ENCODE assay signal across 17 cellular contexts in the genomic region with DNA sequence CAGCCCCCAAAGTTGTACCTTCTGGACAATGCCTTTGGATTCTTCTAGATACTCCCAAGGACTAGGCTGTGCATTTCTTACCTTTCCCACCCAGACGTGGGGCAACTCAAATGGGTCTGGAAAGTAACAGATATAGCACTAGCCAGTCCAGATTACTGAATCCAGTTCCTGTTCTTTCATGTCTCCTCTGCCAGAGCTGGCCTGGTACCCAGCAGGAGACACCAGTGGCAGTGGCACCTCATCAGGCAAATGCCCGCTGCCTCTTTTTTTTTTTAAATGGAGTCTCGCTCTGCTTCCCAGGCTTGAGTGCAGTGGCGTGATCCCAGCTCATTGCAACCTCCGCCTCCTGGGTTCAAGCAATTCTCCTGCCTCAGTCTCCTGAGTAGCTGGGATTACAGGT. TPM values are rescaled to one million over a fixed set of nuclear protein-coding genes. Genes with fewer than 3 reads are reported as not detected.
DNase-seq lines count a peak whose midpoint lies in the region; ATAC-seq and TF ChIP-seq lines count a peak whose summit lies in the region.
"Had no signal": no experiment of that assay in that cellular context is flagged by ENCODE, and none has a peak within 500 bp of the region (broad histone marks: within the 10 kb centered on the region; RNA-seq: fewer than 3 reads in every experiment).

No MANE protein-coding gene starts in this region.

- intact Hi-C loops in sciatic nerve (cut with DNase I) = no loop called here

- no peaks in the 10 kb centered on the region for H3F3A ChIP-seq in GM23338 (replicated peaks; ENCODE audit: low read depth)

- H3K36me3 ChIP-seq in GM23338 (ENCODE audit: insufficient read depth) = no peaks in the 10 kb centered on the region
- H3K36me3 ChIP-seq in brain microvascular endothelial cell (replicated peaks) = no peaks in the 10 kb centered on the region
- H3K36me3 ChIP-seq: BE2C had no signal

- no peaks in the 10 kb centered on the region for H3K4me1 Mint-ChIP-seq in GM23338

- no peaks in the 10 kb centered on the region for H3K79me2 ChIP-seq in GM23338 (replicated peaks; ENCODE audit: insufficient read depth)

- H3K4me3 ChIP-seq in GM23338 (no peak overlapping the region), brain microvascular endothelial cell (ENCODE audit: low read depth, low read length) (no peak overlapping the region)
- H3K4me3 ChIP-seq: A549 had no signal

- no peak for TF ChIP-seq CTCF in GM23338 (conservative IDR thresholded peaks at IDR 0.05; ENCODE audit: low read depth in 2 of 2)
- TF ChIP-seq CTCF in brain microvascular endothelial cell (IDR thresholded peaks at IDR 0.05; ENCODE audit: low read depth, low read length, missing control alignments) = no peak

- H2AFZ ChIP-seq in GM23338 = no peak overlapping the region

- H3K4me2 ChIP-seq in GM23338 = no peak overlapping the region
- H3K4me2 ChIP-seq: A549 had no signal

- no peak overlapping the region for H3K27ac Mint-ChIP-seq in GM23338
- H3K27ac Mint-ChIP-seq: CD4-positive, alpha-beta memory T cell had no signal

- no peaks in the 10 kb centered on the region for H3K27me3 ChIP-seq in GM23338 (ENCODE audit: insufficient read depth)
- no peaks in the 10 kb centered on the region for H3K27me3 ChIP-seq in brain microvascular endothelial cell (replicated peaks)
- H3K27me3 ChIP-seq: BE2C had no signal

- H3K9me3 Mint-ChIP-seq in GM23338 = no peaks in the 10 kb centered on the region
- H3K9me3 Mint-ChIP-seq: CD4-positive, alpha-beta memory T cell had no signal

- H3K27me3 Mint-ChIP-seq in GM23338 (ENCODE audit: insufficient read depth, low read depth, poor library complexity) = peaks cover 3% of the 10 kb centered on the region
- H3K27me3 Mint-ChIP-seq: CD4-positive, alpha-beta memory T cell had no signal

- no peak for DNase-seq in GM23338 (ENCODE audit: low spot score)
- DNase-seq in NCI-H69 (lab: John Stamatoyannopoulos, UW) = peak; percentile 19
- peak; percentile 19 for DNase-seq in cerebellum (ENCODE audit: low spot score)
- DNase-seq in sciatic nerve (ENCODE audit: low spot score) = no peak
- no peak for DNase-seq in GM19240 (ENCODE audit: insufficient read length, low spot score)
- no peak for DNase-seq in NCI-H2171 (lab: John Stamatoyannopoulos, UW)
- DNase-seq in activated CD4-positive, alpha-beta T cell treated with anti-CD3 and anti-CD28 coated beads, Interleukin-2, amount 50 U/mL, for 1 hour = no peak
- DNase-seq in brain microvascular endothelial cell = no peak
- DNase-seq: BE2C; CD4-positive, alpha-beta memory T cell; DMS79; H7; IMR-90; KBM-7 had no signal

- no peaks in the 10 kb centered on the region for H3K9me2 ChIP-seq in GM23338 (ENCODE audit: insufficient read depth)

- in situ Hi-C loops in brain microvascular endothelial cell (cut with HindIII; ENCODE audit: low pct_ligation_motif_present, low sequenced_read_pairs) = no loop called here

- H3K4me3 Mint-ChIP-seq in GM23338 = no peak overlapping the region
- H3K4me3 Mint-ChIP-seq: CD4-positive, alpha-beta memory T cell had no signal

- no peaks in the 10 kb centered on the region for H3K4me1 ChIP-seq in GM23338 (ENCODE audit: insufficient read depth)
- H3K4me1 ChIP-seq: A549 had no signal

- H3K27ac ChIP-seq in GM23338 (ENCODE audit: low read depth) (no peak overlapping the region), brain microvascular endothelial cell (no peak overlapping the region)
- H3K27ac ChIP-seq: A549, C4-2B, HL-60 had no signal

- ATAC-seq in GM23338 = peak; percentile 21; the same call in 1 of the 3 replicates
- ATAC-seq in sciatic nerve = peak; percentile 26
- ATAC-seq: A549 had no signal

- no peaks in the 10 kb centered on the region for H3K36me3 Mint-ChIP-seq in GM23338 (ENCODE audit: low read depth)
- H3K36me3 Mint-ChIP-seq: CD4-positive, alpha-beta memory T cell had no signal

- H4K20me1 ChIP-seq in GM23338 (replicated peaks; ENCODE audit: insufficient read depth) = peaks cover 18% of the 10 kb centered on the region; the same call in 1 of the 2 replicates

TF ChIP-seq in GM23338, 12 proteins besides CTCF, POLR2A, EP300 and RAD21:
- TF ChIP-seq POLR2AphosphoS5 (IDR thresholded peaks at IDR 0.05; ENCODE audit: low read depth) = no peak
- TF ChIP-seq, protein P1, sequence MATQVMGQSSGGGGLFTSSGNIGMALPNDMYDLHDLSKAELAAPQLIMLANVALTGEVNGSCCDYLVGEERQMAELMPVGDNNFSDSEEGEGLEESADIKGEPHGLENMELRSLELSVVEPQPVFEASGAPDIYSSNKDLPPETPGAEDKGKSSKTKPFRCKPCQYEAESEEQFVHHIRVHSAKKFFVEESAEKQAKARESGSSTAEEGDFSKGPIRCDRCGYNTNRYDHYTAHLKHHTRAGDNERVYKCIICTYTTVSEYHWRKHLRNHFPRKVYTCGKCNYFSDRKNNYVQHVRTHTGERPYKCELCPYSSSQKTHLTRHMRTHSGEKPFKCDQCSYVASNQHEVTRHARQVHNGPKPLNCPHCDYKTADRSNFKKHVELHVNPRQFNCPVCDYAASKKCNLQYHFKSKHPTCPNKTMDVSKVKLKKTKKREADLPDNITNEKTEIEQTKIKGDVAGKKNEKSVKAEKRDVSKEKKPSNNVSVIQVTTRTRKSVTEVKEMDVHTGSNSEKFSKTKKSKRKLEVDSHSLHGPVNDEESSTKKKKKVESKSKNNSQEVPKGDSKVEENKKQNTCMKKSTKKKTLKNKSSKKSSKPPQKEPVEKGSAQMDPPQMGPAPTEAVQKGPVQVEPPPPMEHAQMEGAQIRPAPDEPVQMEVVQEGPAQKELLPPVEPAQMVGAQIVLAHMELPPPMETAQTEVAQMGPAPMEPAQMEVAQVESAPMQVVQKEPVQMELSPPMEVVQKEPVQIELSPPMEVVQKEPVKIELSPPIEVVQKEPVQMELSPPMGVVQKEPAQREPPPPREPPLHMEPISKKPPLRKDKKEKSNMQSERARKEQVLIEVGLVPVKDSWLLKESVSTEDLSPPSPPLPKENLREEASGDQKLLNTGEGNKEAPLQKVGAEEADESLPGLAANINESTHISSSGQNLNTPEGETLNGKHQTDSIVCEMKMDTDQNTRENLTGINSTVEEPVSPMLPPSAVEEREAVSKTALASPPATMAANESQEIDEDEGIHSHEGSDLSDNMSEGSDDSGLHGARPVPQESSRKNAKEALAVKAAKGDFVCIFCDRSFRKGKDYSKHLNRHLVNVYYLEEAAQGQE (IDR thresholded peaks at IDR 0.05; ENCODE audit: unreplicated experiment) = no peak
- TF ChIP-seq EZH2phosphoT487 (IDR thresholded peaks at IDR 0.05; ENCODE audit: unreplicated experiment) = no peak
- TF ChIP-seq ZNF331 (CRISPR knock-in tag; IDR thresholded peaks at IDR 0.05; ENCODE audit: low read depth) = no peak

RNA-seq across cellular contexts. Expression of gene N4BP2L2, which starts 43.2 kb away (rescaled TPM):
- total RNA-seq in GM23338 (2014; rRNA removed; shearing (Covaris generic)) = 63.1 and 82.5 TPM in 2 replicates
- 149 and 160 TPM in 2 replicates for polyA plus RNA-seq in GM23338 (2016; fragmentation: Nextera tagmentation; extraction: Ambion mirVana)
- total RNA-seq in cerebellum (172 TPM), sciatic nerve (260 TPM)

Comparison
In these comparisons a context has a peak if more than half of its experiments do, and no peak if none do; other contexts are left out.
1. DNase-seq: peak in NCI-H69 (single experiment) and cerebellum (single experiment); none in GM23338 (single experiment), sciatic nerve (single experiment), GM19240 (single experiment), NCI-H2171 (single experiment), activated CD4-positive, alpha-beta T cell treated with anti-CD3 and anti-CD28 coated beads, Interleukin-2, amount 50 U/mL, for 1 hour (single experiment) and brain microvascular endothelial cell (single experiment).